In genomic region chr7:70830426-70830825, GRCh38 we compare ENCODE assay signal across 1 cellular context.
TF ChIP-seq lines count a peak whose summit lies in the region.

No MANE protein-coding gene starts in this region.

TF ChIP-seq in HepG2, 621 proteins besides CTCF, POLR2A, EP300 and RAD21 (continued from another document and continues in another):
- TF ChIP-seq TOE1 (CRISPR knock-in tag; IDR thresholded peaks at IDR 0.05) (no peak), MEF2D (CRISPR knock-in tag; IDR thresholded peaks at IDR 0.05) (0 out of 2 replicates have a peak, but pooled peaks have one; percentile 46), ZNF256 (CRISPR knock-in tag; conservative IDR thresholded peaks at IDR 0.05) (no peak), PPARG (CRISPR knock-in tag; conservative IDR thresholded peaks at IDR 0.05) (no peak), ZFP1 (CRISPR knock-in tag; IDR thresholded peaks at IDR 0.05) (no peak), CREB3 (CRISPR knock-in tag; IDR thresholded peaks at IDR 0.05) (no peak), TAF15 (IDR thresholded peaks at IDR 0.05; ENCODE audit: low read depth, low read length, poor library complexity, severe bottlenecking) (no peak), ZBTB37 (CRISPR knock-in tag; IDR thresholded peaks at IDR 0.05) (no peak), ZNF510 (CRISPR knock-in tag; IDR thresholded peaks at IDR 0.05; ENCODE audit: low read depth) (no peak), HNF1B (CRISPR knock-in tag; IDR thresholded peaks at IDR 0.05) (no peak), FOXK1 (CRISPR knock-in tag; IDR thresholded peaks at IDR 0.05; ENCODE audit: borderline replicate concordance, low read depth) (no peak), KLF15 (CRISPR knock-in tag; IDR thresholded peaks at IDR 0.05; ENCODE audit: borderline replicate concordance) (no peak), ZFP82 (CRISPR knock-in tag; IDR thresholded peaks at IDR 0.05; ENCODE audit: borderline replicate concordance) (no peak), HNF4G (IDR thresholded peaks at IDR 0.05; ENCODE audit: borderline replicate concordance, low read depth, low read length) (peak; percentile 20; the same call in 1 of the 2 replicates), HNF4G (CRISPR knock-in tag; IDR thresholded peaks at IDR 0.05; ENCODE audit: borderline replicate concordance, low read depth) (no peak), GATA4 (IDR thresholded peaks at IDR 0.05; ENCODE audit: borderline replicate concordance, low read depth) (no peak), PLRG1 (conservative IDR thresholded peaks at IDR 0.05) (no peak), RORA (CRISPR knock-in tag; IDR thresholded peaks at IDR 0.05) (no peak), ETV5 (CRISPR knock-in tag; IDR thresholded peaks at IDR 0.05; ENCODE audit: borderline replicate concordance) (no peak), SALL1 (CRISPR knock-in tag; IDR thresholded peaks at IDR 0.05) (peak; percentile 72), ZNF775 (CRISPR knock-in tag; IDR thresholded peaks at IDR 0.05; ENCODE audit: borderline replicate concordance) (no peak), BORCS8-MEF2B (CRISPR knock-in tag; IDR thresholded peaks at IDR 0.05) (no peak), RAD51 (IDR thresholded peaks at IDR 0.05; ENCODE audit: borderline replicate concordance) (no peak), MAFK (conservative IDR thresholded peaks at IDR 0.05 in 1 of 2, IDR thresholded peaks at IDR 0.05 in 1 of 2; ENCODE audit: low read length in 2 of 2) (no peak), SAFB2 (CRISPR knock-in tag; IDR thresholded peaks at IDR 0.05; ENCODE audit: borderline replicate concordance, low read depth) (no peak), SRSF1 (optimal IDR thresholded peaks at IDR 0.05; ENCODE audit: low read depth, low read length) (no peak), ZIK1 (CRISPR knock-in tag; IDR thresholded peaks at IDR 0.05; ENCODE audit: borderline replicate concordance, low read depth) (no peak), ZBTB38 (CRISPR knock-in tag; IDR thresholded peaks at IDR 0.05) (no peak), TFDP1 (CRISPR knock-in tag; IDR thresholded peaks at IDR 0.05; ENCODE audit: borderline replicate concordance) (no peak), ZFP36L1 (CRISPR knock-in tag; IDR thresholded peaks at IDR 0.05) (no peak), ZNF567 (CRISPR knock-in tag; IDR thresholded peaks at IDR 0.05; ENCODE audit: borderline replicate concordance) (no peak), NFE2L1 (CRISPR knock-in tag; IDR thresholded peaks at IDR 0.05; ENCODE audit: borderline replicate concordance) (no peak), MTF2 (CRISPR knock-in tag; IDR thresholded peaks at IDR 0.05; ENCODE audit: borderline replicate concordance) (no peak), ZSCAN12 (CRISPR knock-in tag; IDR thresholded peaks at IDR 0.05) (no peak), SRSF4 (IDR thresholded peaks at IDR 0.05; ENCODE audit: low read depth, low read length, poor library complexity, severe bottlenecking) (no peak), TSC22D2 (CRISPR knock-in tag; IDR thresholded peaks at IDR 0.05; ENCODE audit: borderline replicate concordance) (no peak), SKIL (CRISPR knock-in tag; IDR thresholded peaks at IDR 0.05; ENCODE audit: borderline replicate concordance) (0 out of 2 replicates have a peak, but pooled peaks have one; percentile 40), PHB2 (IDR thresholded peaks at IDR 0.05; ENCODE audit: partially characterized antibody) (no peak), SRSF9 (IDR thresholded peaks at IDR 0.05; ENCODE audit: borderline replicate concordance, insufficient read depth, low read depth, low read length, poor library complexity, severe bottlenecking) (no peak), E2F1 (CRISPR knock-in tag; IDR thresholded peaks at IDR 0.05) (no peak), NR2F6 (IDR thresholded peaks at IDR 0.05) (peak; percentile 85), NR2F6 (CRISPR knock-in tag; IDR thresholded peaks at IDR 0.05) (peak; percentile 88), ZNF496 (CRISPR knock-in tag; IDR thresholded peaks at IDR 0.05; ENCODE audit: insufficient replicate concordance) (no peak), BCLAF1 (IDR thresholded peaks at IDR 0.05) (no peak), ZBTB7B (CRISPR knock-in tag; IDR thresholded peaks at IDR 0.05) (0 out of 2 replicates have a peak, but pooled peaks have one; percentile 26), POLR2AphosphoS5 (IDR thresholded peaks at IDR 0.05; ENCODE audit: low read depth, low read length) (no peak), ZNF570 (CRISPR knock-in tag; IDR thresholded peaks at IDR 0.05; ENCODE audit: borderline replicate concordance) (no peak), TBP (CRISPR knock-in tag; IDR thresholded peaks at IDR 0.05) (no peak), JUNB (CRISPR knock-in tag; IDR thresholded peaks at IDR 0.05; ENCODE audit: borderline replicate concordance) (no peak), CCDC6 (CRISPR knock-in tag; IDR thresholded peaks at IDR 0.05) (no peak), NFAT5 (CRISPR knock-in tag; IDR thresholded peaks at IDR 0.05) (no peak), BRD4 (CRISPR knock-in tag; IDR thresholded peaks at IDR 0.05) (no peak), RBM22 (optimal IDR thresholded peaks at IDR 0.05; ENCODE audit: low read length) (no peak), ZNF451 (CRISPR knock-in tag; IDR thresholded peaks at IDR 0.05) (no peak), ZSCAN31 (CRISPR knock-in tag; IDR thresholded peaks at IDR 0.05; ENCODE audit: low read depth) (no peak)
